7 cellular contexts compared by ENCODE assay signal in genomic region chr10:77339156-77339555, GRCh38.
"Had no signal": no experiment of that assay in that cellular context is flagged by ENCODE, and none has a peak within 500 bp of the region (broad histone marks: within the 10 kb centered on the region; RNA-seq: fewer than 3 reads in every experiment).

No MANE protein-coding gene starts in this region.

- ATAC-seq: HepG2, K562 had no signal

- DNase-seq: IMR-90, KBM-7, KG1 had no signal

- H3K27ac ChIP-seq: HL-60 had no signal

- H3K4me3 ChIP-seq: K562 had no signal

- FAIRE-seq: HepG2, HTR-8/SVneo, K562 had no signal
